In the genomic region with DNA sequence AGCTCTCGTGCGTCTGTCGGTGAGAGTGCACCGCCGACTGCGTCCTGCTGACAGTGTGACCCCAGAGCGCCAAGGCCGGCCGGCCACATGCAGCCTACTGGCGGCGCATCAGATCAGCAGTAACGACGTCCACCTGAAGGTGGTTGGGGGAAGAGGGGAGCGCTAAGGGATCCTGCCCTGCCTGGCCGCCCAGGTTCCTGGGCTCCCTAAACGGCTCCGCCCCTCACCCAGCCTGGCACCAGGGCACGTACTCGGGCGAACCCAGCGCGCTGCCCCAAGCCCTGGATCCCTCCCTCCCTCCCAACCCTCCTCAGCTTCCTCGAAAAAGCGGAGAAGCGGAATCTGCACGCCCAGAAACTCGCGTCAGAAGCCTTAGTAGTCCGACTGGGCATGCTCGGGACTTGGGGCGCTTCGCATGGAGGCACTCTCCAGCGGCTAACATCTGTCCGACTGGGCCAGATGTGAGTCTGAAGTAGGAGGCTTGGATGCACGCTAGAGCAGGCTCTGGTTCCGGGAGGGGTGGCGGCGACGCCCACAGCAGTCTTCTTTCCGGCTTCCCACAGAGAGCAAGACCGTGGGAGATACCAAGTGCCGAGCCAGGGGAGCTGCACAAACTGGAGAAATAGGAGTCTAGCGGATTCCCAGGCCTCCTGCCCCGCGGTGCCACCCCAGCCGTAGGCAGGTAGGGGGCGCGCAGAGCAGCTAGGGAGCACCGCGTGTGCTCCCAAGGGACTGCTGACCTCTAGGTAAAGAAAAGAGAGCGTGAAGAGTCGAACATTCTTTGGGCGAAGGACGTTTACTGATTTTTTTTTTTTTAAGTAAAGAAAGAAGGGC, we compare ENCODE assay signal across 9 cellular contexts.
A peak's percentile ranks its signal among the peaks of the same experiment; 100 is the strongest.
DNase-seq lines count a peak whose midpoint lies in the region; ATAC-seq and TF ChIP-seq lines count a peak whose summit lies in the region.
"Had no signal": no experiment of that assay in that cellular context is flagged by ENCODE, and none has a peak within 500 bp of the region (broad histone marks: within the 10 kb centered on the region; RNA-seq: fewer than 3 reads in every experiment).

No MANE protein-coding gene starts in this region.

- H3K27me3 ChIP-seq in SJCRH30 = no peaks in the 10 kb centered on the region

- H3K27me3 Mint-ChIP-seq in activated T-helper 17 cell treated with anti-CD3 and anti-CD28 coated beads, Interleukin-2, amount 50 U/mL, for 72 hours = peaks cover 24% of the 10 kb centered on the region
- H3K27me3 Mint-ChIP-seq in osteocyte (ENCODE audit: unreplicated experiment) = peaks cover 55% of the 10 kb centered on the region

- H3K36me3 Mint-ChIP-seq in activated T-helper 17 cell treated with anti-CD3 and anti-CD28 coated beads, Interleukin-2, amount 50 U/mL, for 72 hours (ENCODE audit: low read depth) = no peaks in the 10 kb centered on the region
- no peaks in the 10 kb centered on the region for H3K36me3 Mint-ChIP-seq in osteocyte (ENCODE audit: unreplicated experiment)
- H3K36me3 Mint-ChIP-seq: IgD-negative memory B cell had no signal

- intact Hi-C loops in Right ventricle myocardium superior (cut with DNase I) = no loop called here

- H3K4me3 ChIP-seq in SJCRH30 = no peak overlapping the region

- peak; percentile 58 for ATAC-seq in activated T-helper 17 cell treated with anti-CD3 and anti-CD28 coated beads, Interleukin-2, amount 50 U/mL, for 72 hours (replicated peaks)
- ATAC-seq in Right ventricle myocardium superior (ENCODE audit: poor library complexity) (peak; percentile 71), GM19351 (IDR thresholded peaks at IDR 0.05; ENCODE audit: unreplicated experiment) (no peak)

- no peak overlapping the region for H3K27ac Mint-ChIP-seq in activated T-helper 17 cell treated with anti-CD3 and anti-CD28 coated beads, Interleukin-2, amount 50 U/mL, for 72 hours
- no peak overlapping the region for H3K27ac Mint-ChIP-seq in osteocyte (ENCODE audit: unreplicated experiment)

- no peaks in the 10 kb centered on the region for H3K9me3 Mint-ChIP-seq in activated T-helper 17 cell treated with anti-CD3 and anti-CD28 coated beads, Interleukin-2, amount 50 U/mL, for 72 hours
- H3K9me3 Mint-ChIP-seq in osteocyte (ENCODE audit: unreplicated experiment) = no peaks in the 10 kb centered on the region
- H3K9me3 Mint-ChIP-seq: IgD-negative memory B cell had no signal

- TF ChIP-seq CTCF in osteocyte (IDR thresholded peaks at IDR 0.05) = peak; percentile 7

- H3K36me3 ChIP-seq in SJCRH30 = no peaks in the 10 kb centered on the region

- DNase-seq in DMS153 (lab: John Stamatoyannopoulos, UW) (peak; percentile 94), Kasumi-1 (lab: John Stamatoyannopoulos, UW) (peak; percentile 61 to 79), Right ventricle myocardium superior (peak; percentile 61), osteocyte (ENCODE audit: extremely low spot score, unreplicated experiment) (no peak), HT-29 (ENCODE audit: low spot score) (no peak), SJCRH30 (no peak)

- H3K4me1 Mint-ChIP-seq in activated T-helper 17 cell treated with anti-CD3 and anti-CD28 coated beads, Interleukin-2, amount 50 U/mL, for 72 hours = no peaks in the 10 kb centered on the region
- H3K4me1 Mint-ChIP-seq in osteocyte (ENCODE audit: unreplicated experiment) = peaks cover 25% of the 10 kb centered on the region

- peaks cover 7% of the 10 kb centered on the region for H3K4me1 ChIP-seq in SJCRH30

- H3K27ac ChIP-seq in SJCRH30 = no peak overlapping the region

- peak overlapping the region; percentile 77 for H3K4me3 Mint-ChIP-seq in activated T-helper 17 cell treated with anti-CD3 and anti-CD28 coated beads, Interleukin-2, amount 50 U/mL, for 72 hours
- peak overlapping the region; percentile 78 for H3K4me3 Mint-ChIP-seq in osteocyte (ENCODE audit: unreplicated experiment)

- no peaks in the 10 kb centered on the region for H3K9me3 ChIP-seq in SJCRH30 (replicated peaks)

Comparison
In these comparisons a context has a peak if more than half of its experiments do, and no peak if none do; other contexts are left out.
1. DNase-seq: peak in DMS153 (single experiment), Kasumi-1 (2 of 2) and Right ventricle myocardium superior (single experiment); none in osteocyte (single experiment), HT-29 (single experiment) and SJCRH30 (0 of 2).